Comparison of ENCODE assay signal across 1 cellular context in genomic region chr11:81246937-81247336, GRCh38.
TF ChIP-seq lines count a peak whose summit lies in the region.

No MANE protein-coding gene starts in this region.

TF ChIP-seq in HepG2, 621 proteins besides CTCF, POLR2A, EP300 and RAD21 (continued from another document):
- TF ChIP-seq KLF12 (CRISPR knock-in tag; IDR thresholded peaks at IDR 0.05; ENCODE audit: borderline replicate concordance): no peak
